Comparison of ENCODE assay signal across 8 cellular contexts in the genomic region with DNA sequence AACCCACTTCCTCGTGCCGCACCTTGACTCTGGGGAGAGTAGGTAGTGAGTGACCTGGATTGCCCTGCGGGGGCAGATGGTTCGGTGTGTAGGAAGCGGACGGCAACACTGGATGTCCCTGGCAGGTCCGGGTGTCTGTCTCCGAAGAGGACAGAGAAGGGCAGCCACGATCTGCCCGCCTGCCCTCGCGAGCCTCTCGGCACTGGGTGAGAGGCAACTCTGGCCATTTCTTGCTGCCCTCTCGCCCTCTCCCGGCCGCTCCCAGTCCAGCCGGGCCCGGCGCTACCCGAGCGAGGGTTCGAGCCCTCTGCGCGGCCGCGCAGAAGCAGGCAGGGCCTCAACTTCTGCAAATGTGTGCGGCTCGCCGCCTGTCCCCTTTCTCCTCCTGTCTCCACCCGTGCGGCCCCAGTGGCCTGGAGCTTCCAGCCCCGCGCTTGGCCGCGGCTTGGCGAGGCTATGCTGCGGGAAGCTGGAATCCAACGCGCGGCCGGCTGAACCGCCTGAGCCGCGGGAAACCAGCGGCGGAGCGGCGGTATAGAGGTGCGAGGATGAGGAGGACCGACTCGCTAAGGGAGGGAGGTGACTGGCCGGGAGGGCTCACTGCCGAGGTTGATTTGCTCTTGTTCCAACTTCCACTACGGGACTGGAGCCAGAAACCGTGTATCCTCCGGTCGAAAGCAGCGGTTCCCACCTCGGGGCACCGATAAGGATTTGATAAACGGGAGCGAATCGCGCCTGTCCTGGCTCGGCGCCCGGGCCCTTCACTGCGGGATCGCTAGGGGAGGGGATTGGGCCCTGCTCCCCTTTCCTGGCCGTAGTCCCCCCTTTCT. TPM values are rescaled to one million over a fixed set of nuclear protein-coding genes. Genes with fewer than 3 reads are reported as not detected.
DNase-seq lines count a peak whose midpoint lies in the region; ATAC-seq and TF ChIP-seq lines count a peak whose summit lies in the region.

No MANE protein-coding gene starts in this region.

- peaks cover 12% of the 10 kb centered on the region in 3 donors for H3K4me1 Mint-ChIP-seq in IgD-negative memory B cell
- H3K4me1 Mint-ChIP-seq in activated T-cell treated with anti-CD3 and anti-CD28 coated beads, Interleukin-2, amount 50 U/mL, for 24 hours (ENCODE audit: low read depth) = peaks cover 31% of the 10 kb centered on the region

- H3K27me3 ChIP-seq in muscle layer of duodenum (ENCODE audit: low read depth, low read length) = no peaks in the 10 kb centered on the region
- H3K27me3 ChIP-seq in vagina = no peaks in the 10 kb centered on the region

- peaks cover 62% of the 10 kb centered on the region for H3K27me3 Mint-ChIP-seq in IgD-negative memory B cell
- H3K27me3 Mint-ChIP-seq in activated T-cell treated with anti-CD3 and anti-CD28 coated beads, Interleukin-2, amount 50 U/mL, for 24 hours = peaks cover 65% of the 10 kb centered on the region

- no peaks in the 10 kb centered on the region for H3K36me3 ChIP-seq in muscle layer of duodenum (ENCODE audit: control insufficient read depth in 1 of 2, insufficient read depth in 2 of 2, low read length in 2 of 2)
- H3K36me3 ChIP-seq in vagina = no peaks in the 10 kb centered on the region

- peaks cover 0 to 7% of the 10 kb centered on the region in 2 donors for H3K4me1 ChIP-seq in muscle layer of duodenum (ENCODE audit: control insufficient read depth in 1 of 2, insufficient read depth in 2 of 2, low read length in 2 of 2)
- H3K4me1 ChIP-seq in vagina = peaks cover 31% of the 10 kb centered on the region

- TF ChIP-seq CTCF in vagina (IDR thresholded peaks at IDR 0.05) = no peak

- H3K27ac Mint-ChIP-seq in IgD-negative memory B cell = peak overlapping the region; percentile 4 to 83 (median 71)
- H3K27ac Mint-ChIP-seq in activated T-cell treated with anti-CD3 and anti-CD28 coated beads, Interleukin-2, amount 50 U/mL, for 24 hours = no peak overlapping the region

- H3K27ac ChIP-seq in muscle layer of duodenum (ENCODE audit: low read length) = peak overlapping the region; percentile 84
- H3K27ac ChIP-seq in vagina = peak overlapping the region; percentile 97

- DNase-seq in DMS53 treated with DMSO at 0.1 percent for 48 hours (lab: John Stamatoyannopoulos, UW; ENCODE audit: unreplicated experiment) (peak; percentile 41), fibroblast of gingiva (ENCODE audit: low read depth) (peak; percentile 56), vagina (ENCODE audit: extremely low spot score in 2 of 2) (no peak)
- peak; percentile 64 for DNase-seq in activated T-cell treated with anti-CD3 and anti-CD28 coated beads, Interleukin-2, amount 50 U/mL, for 24 hours
- no peak for DNase-seq in effector CD8-positive, alpha-beta T cell (lab: John Stamatoyannopoulos, UW)

- H3K4me3 ChIP-seq in muscle layer of duodenum (ENCODE audit: low read depth in 1 of 2, low read length in 2 of 2) = peak overlapping the region; percentile 85 to 88
- peak overlapping the region; percentile 73 to 94 for H3K4me3 ChIP-seq in vagina

- H3K9me3 ChIP-seq in muscle layer of duodenum (ENCODE audit: control insufficient read depth in 1 of 2, low read length in 2 of 2) (no peaks in the 10 kb centered on the region), vagina (no peaks in the 10 kb centered on the region)

- no peaks in the 10 kb centered on the region for H3K36me3 Mint-ChIP-seq in IgD-negative memory B cell
- H3K36me3 Mint-ChIP-seq in activated T-cell treated with anti-CD3 and anti-CD28 coated beads, Interleukin-2, amount 50 U/mL, for 24 hours (ENCODE audit: low read depth) = no peaks in the 10 kb centered on the region

- TF ChIP-seq POLR2A in vagina (IDR thresholded peaks at IDR 0.05) = no peak

- H3K9me3 Mint-ChIP-seq in IgD-negative memory B cell = peaks cover 0 to 1% (median 0%) of the 10 kb centered on the region in 3 donors
- H3K9me3 Mint-ChIP-seq in activated T-cell treated with anti-CD3 and anti-CD28 coated beads, Interleukin-2, amount 50 U/mL, for 24 hours = no peaks in the 10 kb centered on the region

- no peak for ATAC-seq in GM21381 (IDR thresholded peaks at IDR 0.05; ENCODE audit: unreplicated experiment)

- H3K4me3 Mint-ChIP-seq in IgD-negative memory B cell = peak overlapping the region; percentile 84 to 98 (median 94)
- H3K4me3 Mint-ChIP-seq in activated T-cell treated with anti-CD3 and anti-CD28 coated beads, Interleukin-2, amount 50 U/mL, for 24 hours = peak overlapping the region; percentile 81

- intact Hi-C loops in vagina (cut with DNase I) = loop anchor here (10.0 kb wide), 2 partner anchors 66 to 234 kb away; no protein-coding TSS in a partner anchor

RNA-seq across cellular contexts. Expression of a gene that starts 1.5 kb away (rescaled TPM):
- not detected for polyA plus RNA-seq in IgD-negative memory B cell
- total RNA-seq in vagina = 222 TPM

Comparison
In these comparisons a context has a peak if more than half of its experiments do, and no peak if none do; other contexts are left out.
1. DNase-seq: peak in DMS53 treated with DMSO at 0.1 percent for 48 hours (single experiment), activated T-cell treated with anti-CD3 and anti-CD28 coated beads, Interleukin-2, amount 50 U/mL, for 24 hours (single experiment) and fibroblast of gingiva (single experiment); none in vagina (0 of 2) and effector CD8-positive, alpha-beta T cell (single experiment).